Comparison of ENCODE assay signal across 12 cellular contexts in genomic region chr11:47857485-47858168, GRCh38. TPM values are rescaled to one million over a fixed set of nuclear protein-coding genes. Genes with fewer than 3 reads are reported as not detected.
A peak's percentile ranks its signal among the peaks of the same experiment; 100 is the strongest.
DNase-seq lines count a peak whose midpoint lies in the region; ATAC-seq and TF ChIP-seq lines count a peak whose summit lies in the region.
"Had no signal": no experiment of that assay in that cellular context is flagged by ENCODE, and none has a peak within 500 bp of the region (broad histone marks: within the 10 kb centered on the region; RNA-seq: fewer than 3 reads in every experiment).

No MANE protein-coding gene starts in this region.

- no peaks in the 10 kb centered on the region for H3K9me2 ChIP-seq in OCI-LY7 (ENCODE audit: insufficient read depth, low read length)

- H4K20me1 ChIP-seq in OCI-LY7 (ENCODE audit: insufficient read depth, low read length): peaks cover 5% of the 10 kb centered on the region; the same call in 1 of the 2 replicates

- H3K4me1 ChIP-seq in OCI-LY7 (ENCODE audit: insufficient read depth, low read length, poor library complexity, severe bottlenecking) (peaks cover 89% of the 10 kb centered on the region), left lung (peaks cover 6 to 26% of the 10 kb centered on the region in 2 donors)

- peak overlapping the region; percentile 87 for H3K27ac ChIP-seq in OCI-LY7 (ENCODE audit: low read depth, low read length, poor library complexity, severe bottlenecking)
- no peak overlapping the region for H3K27ac ChIP-seq in left lung

- no peaks in the 10 kb centered on the region for H3K79me2 ChIP-seq in OCI-LY7 (ENCODE audit: insufficient read depth, low read depth, low read length)

- H3K9me3 ChIP-seq in OCI-LY7 (ENCODE audit: low read length) (no peaks in the 10 kb centered on the region), left lung (no peaks in the 10 kb centered on the region)

- peak overlapping the region; percentile 86 to 97 (median 94) for H3K27ac Mint-ChIP-seq in naive B cell
- H3K27ac Mint-ChIP-seq in effector memory CD8-positive, alpha-beta T cell: no peak overlapping the region
- no peak overlapping the region for H3K27ac Mint-ChIP-seq in glutamatergic neuron (ENCODE audit: unreplicated experiment)

- no peaks in the 10 kb centered on the region for H3K36me3 ChIP-seq in OCI-LY7 (ENCODE audit: insufficient read depth, low read length)
- H3K36me3 ChIP-seq in left lung: no peaks in the 10 kb centered on the region

- ATAC-seq in GM21619 (IDR thresholded peaks at IDR 0.05; ENCODE audit: unreplicated experiment) (peak; percentile 29), naive B cell (ENCODE audit: low read depth in 2 of 2) (peak; percentile 64 to 65), left lung (no peak)
- no peak for ATAC-seq in effector memory CD8-positive, alpha-beta T cell (replicated peaks)

- H3K27me3 Mint-ChIP-seq in naive B cell (no peaks in the 10 kb centered on the region), glutamatergic neuron (ENCODE audit: unreplicated experiment) (no peaks in the 10 kb centered on the region)
- peaks cover 8 to 11% of the 10 kb centered on the region in 2 donors for H3K27me3 Mint-ChIP-seq in effector memory CD8-positive, alpha-beta T cell

- H2AFZ ChIP-seq in OCI-LY7 (ENCODE audit: low read length): no peak overlapping the region

- peak; percentile 25 for DNase-seq in GM13976 (ENCODE audit: low spot score)
- peak; percentile 89 for DNase-seq in OCI-LY7 (ENCODE audit: low spot score)
- DNase-seq in naive B cell: peak; percentile 78
- DNase-seq in effector memory CD8-positive, alpha-beta T cell: no peak
- no peak for DNase-seq in left lung
- no peak for DNase-seq in glutamatergic neuron
- no peak for DNase-seq in NCI-H69 (lab: John Stamatoyannopoulos, UW)
- DNase-seq: activated naive CD4-positive, alpha-beta T cell treated with anti-CD3 and anti-CD28 coated beads, Interleukin-2, amount 50 U/mL, for 16 hours; NCI-H2081; NK-92 treated with Interleukin-12 subunit alpha and Interleukin-12 subunit beta, amount 100 ng/mL, for 24 hours; T-helper 2 cell had no signal

- peak overlapping the region; percentile 36 for H3K4me3 ChIP-seq in OCI-LY7 (ENCODE audit: low read depth, low read length, poor library complexity, severe bottlenecking)
- H3K4me3 ChIP-seq in left lung: no peak overlapping the region

- H3K4me3 Mint-ChIP-seq in naive B cell (peak overlapping the region; percentile 6 to 85 (median 66)), glutamatergic neuron (ENCODE audit: unreplicated experiment) (no peak overlapping the region)
- H3K4me3 Mint-ChIP-seq in effector memory CD8-positive, alpha-beta T cell: no peak overlapping the region

- in situ Hi-C loops in GM13976 (cut with MboI; ENCODE audit: low sequenced_read_pairs, unreplicated experiment): no loop called here

- BruUV-seq in OCI-LY7 (replicated peaks; lab: Mats Ljungman, UMichigan): no TSS peak

- peak overlapping the region; percentile 69 for H3K4me2 ChIP-seq in OCI-LY7 (ENCODE audit: low read length)

- H3K4me1 Mint-ChIP-seq in naive B cell: peaks cover 36 to 87% (median 58%) of the 10 kb centered on the region in 3 donors
- H3K4me1 Mint-ChIP-seq in effector memory CD8-positive, alpha-beta T cell (ENCODE audit: low read depth in 2 of 2): peaks cover 0 to 3% of the 10 kb centered on the region in 2 donors
- H3K4me1 Mint-ChIP-seq in glutamatergic neuron (ENCODE audit: low read depth, unreplicated experiment): no peaks in the 10 kb centered on the region

- TF ChIP-seq CTCF in GM13976 (IDR thresholded peaks at IDR 0.05; ENCODE audit: borderline replicate concordance, control extremely low read depth, extremely low read depth, insufficient read depth, missing control alignments): no peak
- TF ChIP-seq CTCF in OCI-LY7 (conservative IDR thresholded peaks at IDR 0.05; ENCODE audit: low read length): no peak
- no peak for TF ChIP-seq CTCF in left lung (IDR thresholded peaks at IDR 0.05)
- TF ChIP-seq CTCF in glutamatergic neuron (IDR thresholded peaks at IDR 0.05; ENCODE audit: partially characterized antibody, unreplicated experiment): no peak

- no peaks in the 10 kb centered on the region for H3K27me3 ChIP-seq in left lung

- intact Hi-C loops in OCI-LY7 (cut with micrococcal nuclease; ENCODE audit: unreplicated experiment): loop anchor here (1.0 kb wide), 2 partner anchors 43 to 77 kb away; no protein-coding TSS in a partner anchor
- intact Hi-C loops in left lung (cut with DNase I): no loop called here

- H3K9me3 Mint-ChIP-seq in naive B cell (no peaks in the 10 kb centered on the region), glutamatergic neuron (ENCODE audit: unreplicated experiment) (no peaks in the 10 kb centered on the region)
- no peaks in the 10 kb centered on the region for H3K9me3 Mint-ChIP-seq in effector memory CD8-positive, alpha-beta T cell

- H3K36me3 Mint-ChIP-seq in naive B cell: no peaks in the 10 kb centered on the region
- H3K36me3 Mint-ChIP-seq in effector memory CD8-positive, alpha-beta T cell (ENCODE audit: insufficient read depth): peaks cover 4% of the 10 kb centered on the region
- H3K36me3 Mint-ChIP-seq in glutamatergic neuron (ENCODE audit: unreplicated experiment): no peaks in the 10 kb centered on the region

- POLR2A ChIA-PET in OCI-LY7 (lab: Charles Lee): interaction anchor here (0.6 to 1.0 kb wide), 2 partner anchors 248 to 782 kb away, joined by 3 read pairs; no protein-coding TSS in a partner anchor

- CTCF ChIA-PET in OCI-LY7 (lab: Charles Lee; ENCODE audit: unreplicated experiment): no interaction called here

RNA-seq across cellular contexts. Expression of gene NUP160, which starts 9.5 kb away (rescaled TPM):
- 23.9 and 32.0 TPM in 2 replicates for total RNA-seq in OCI-LY7 (2014; rRNA removed; shearing (Covaris generic))
- 65.6 and 70.6 TPM in 2 replicates for total RNA-seq in OCI-LY7 (2022)
- polyA plus RNA-seq in naive B cell (ENCODE audit: low read depth in 6 of 6): 10 to 100 TPM; 25.7 to 57.4 (median 38.5) TPM
- total RNA-seq in left lung: 10 to 100 TPM; 31.9 to 41.9 TPM
- 56.2 TPM for total RNA-seq in glutamatergic neuron (ENCODE audit: unreplicated experiment)

Comparison
In these comparisons a context has a peak if more than half of its experiments do, and no peak if none do; other contexts are left out.
1. DNase-seq: peak in GM13976 (single experiment), OCI-LY7 (single experiment) and naive B cell (single experiment); none in effector memory CD8-positive, alpha-beta T cell (0 of 3), left lung (0 of 2), glutamatergic neuron (single experiment) and NCI-H69 (single experiment).
2. ATAC-seq: peak in GM21619 (single experiment) and naive B cell (2 of 2); none in effector memory CD8-positive, alpha-beta T cell (single experiment) and left lung (single experiment).
3. H3K27ac Mint-ChIP-seq: peak in naive B cell (6 of 6); none in effector memory CD8-positive, alpha-beta T cell (0 of 2) and glutamatergic neuron (single experiment).
4. H3K4me3 Mint-ChIP-seq: peak in naive B cell (8 of 8); none in effector memory CD8-positive, alpha-beta T cell (0 of 2) and glutamatergic neuron (single experiment).